ENCODE assay signal across 8 cellular contexts in the genomic region with DNA sequence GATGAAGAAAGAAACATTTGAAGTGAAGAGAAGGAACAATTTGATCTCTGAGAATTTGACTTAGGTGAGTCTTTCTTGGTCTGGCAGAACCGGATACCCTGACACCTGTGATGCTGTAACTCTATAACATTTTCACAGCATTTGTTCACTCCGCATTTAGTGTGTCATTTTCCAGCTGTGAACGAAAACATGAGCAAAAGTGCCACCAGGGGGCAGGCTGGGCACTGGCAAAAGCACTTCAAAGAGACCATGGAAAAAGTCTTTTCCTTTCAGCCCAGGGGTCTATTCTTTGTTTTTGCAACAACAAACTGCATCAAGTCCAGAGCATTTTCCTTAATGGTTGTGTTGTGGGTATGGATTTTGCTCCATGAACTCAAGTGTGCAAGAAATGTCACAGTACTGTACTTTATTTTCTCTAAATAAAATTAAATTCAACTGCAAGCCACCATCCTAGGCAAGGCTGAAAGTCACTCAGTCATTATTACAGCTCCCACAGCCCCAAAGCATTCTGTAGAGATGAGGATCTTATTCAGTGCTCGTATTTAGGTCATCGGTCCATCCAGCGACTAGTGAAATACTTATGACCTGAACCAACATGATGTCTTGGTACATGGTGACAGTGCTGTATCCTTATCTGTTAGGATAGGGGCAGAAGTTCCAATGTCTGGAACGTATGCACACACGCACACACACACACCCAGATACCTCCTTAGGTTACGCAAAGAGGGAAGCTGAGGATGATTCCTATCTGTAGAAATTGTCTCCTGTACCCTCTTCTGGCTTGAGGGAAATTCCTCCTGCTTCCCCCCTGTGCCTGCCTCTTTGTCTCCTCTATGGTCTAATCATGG.
DNase-seq lines count a peak whose midpoint lies in the region; ATAC-seq, FAIRE-seq and TF ChIP-seq lines count a peak whose summit lies in the region.

No MANE protein-coding gene starts in this region.

- CTCF ChIA-PET in A549 (lab: Yijun Ruan, JAX): interaction anchor here (0.6 to 3.0 kb wide), 23 partner anchors 9 to 1477 kb away, joined by 3 to 18 read pairs (median 3); no protein-coding TSS in a partner anchor

- DNase-seq in A549 (ENCODE audit: low read depth in 1 of 2, low spot score in 1 of 2) (peak; percentile 43 to 62), MG63 (peak; percentile 41), T-helper 22 cell (ENCODE audit: low read depth) (peak; percentile 15), astrocyte of the hippocampus (ENCODE audit: low read depth, low spot score) (peak; percentile 85), iPS-NIHi11 (ENCODE audit: low spot score) (peak; percentile 65)
- DNase-seq in stimulated activated CD4-positive, alpha-beta T cell treated with anti-CD3 and anti-CD28 coated beads, Interleukin-12 subunit alpha, Interleukin-12 subunit beta, amount 100 ng/mL, for 4 hours: peak; percentile 69

- FAIRE-seq in A549 (lab: Jason Lieb, UNC): no peak

- TF ChIP-seq CTCF in A549 (IDR thresholded peaks at IDR 0.05): peak; percentile 80

- TF ChIP-seq RAD21 in A549 (conservative IDR thresholded peaks at IDR 0.05 in 1 of 2, IDR thresholded peaks at IDR 0.05 in 1 of 2): peak; percentile 79 to 80

- no peaks in the 10 kb centered on the region for H3K36me3 ChIP-seq in MG63

- TF ChIP-seq EP300 in A549 (IDR thresholded peaks at IDR 0.05): no peak

- no peak overlapping the region for H3K27ac ChIP-seq in A549

- no peaks in the 10 kb centered on the region for H3K27me3 ChIP-seq in MG63

- 0 out of 3 replicates have a peak overlapping the region, but pooled peaks have one; percentile 26 for H3K4me2 ChIP-seq in A549

- POLR2A ChIA-PET in A549 (lab: Yijun Ruan, JAX): no interaction called here

- H3K4me3 ChIP-seq in A549 (no peak overlapping the region), MG63 (no peak overlapping the region)

- H3K9me3 ChIP-seq in A549 (no peaks in the 10 kb centered on the region), MG63 (no peaks in the 10 kb centered on the region)

- 58% methylated on average over 9 of the region's 9 CpGs for WGBS in A549 (ENCODE audit: missing lambda C conversion rate)

- peaks cover 12% of the 10 kb centered on the region for H3K4me1 ChIP-seq in A549

- ATAC-seq in A549: peak; percentile 66 to 82; a peak in 3 of 6 replicates
- ATAC-seq in GM18498 (IDR thresholded peaks at IDR 0.05; ENCODE audit: unreplicated experiment): peak; percentile 68
- ATAC-seq in GM18519 (IDR thresholded peaks at IDR 0.05; ENCODE audit: low FRiP score, unreplicated experiment): no peak

- no peak for TF ChIP-seq POLR2A in A549 (IDR thresholded peaks at IDR 0.05; ENCODE audit: low read length)

TF ChIP-seq in A549, 52 proteins besides CTCF, POLR2A, EP300 and RAD21:
- no peak for TF ChIP-seq CBX8 (IDR thresholded peaks at IDR 0.05)
- TF ChIP-seq, protein P1, sequence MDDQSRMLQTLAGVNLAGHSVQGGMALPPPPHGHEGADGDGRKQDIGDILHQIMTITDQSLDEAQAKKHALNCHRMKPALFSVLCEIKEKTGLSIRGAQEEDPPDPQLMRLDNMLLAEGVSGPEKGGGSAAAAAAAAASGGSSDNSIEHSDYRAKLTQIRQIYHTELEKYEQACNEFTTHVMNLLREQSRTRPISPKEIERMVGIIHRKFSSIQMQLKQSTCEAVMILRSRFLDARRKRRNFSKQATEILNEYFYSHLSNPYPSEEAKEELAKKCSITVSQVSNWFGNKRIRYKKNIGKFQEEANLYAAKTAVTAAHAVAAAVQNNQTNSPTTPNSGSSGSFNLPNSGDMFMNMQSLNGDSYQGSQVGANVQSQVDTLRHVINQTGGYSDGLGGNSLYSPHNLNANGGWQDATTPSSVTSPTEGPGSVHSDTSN (IDR thresholded peaks at IDR 0.05): no peak
- TF ChIP-seq MAFK (IDR thresholded peaks at IDR 0.05; ENCODE audit: partially characterized antibody): no peak
- peak; percentile 78 for TF ChIP-seq SMC3 (IDR thresholded peaks at IDR 0.05)

Comparison
In these comparisons a context has a peak if more than half of its experiments do, and no peak if none do; other contexts are left out.
1. DNase-seq: peak in every context shown above with its lines; median percentile 85 in astrocyte of the hippocampus; 69 in stimulated activated CD4-positive, alpha-beta T cell treated with anti-CD3 and anti-CD28 coated beads, Interleukin-12 subunit alpha, Interleukin-12 subunit beta, amount 100 ng/mL, for 4 hours; 65 in iPS-NIHi11; 52 in A549; 41 in MG63; 15 in T-helper 22 cell.